ENCODE assay signal across 1 cellular context in the genomic region with DNA sequence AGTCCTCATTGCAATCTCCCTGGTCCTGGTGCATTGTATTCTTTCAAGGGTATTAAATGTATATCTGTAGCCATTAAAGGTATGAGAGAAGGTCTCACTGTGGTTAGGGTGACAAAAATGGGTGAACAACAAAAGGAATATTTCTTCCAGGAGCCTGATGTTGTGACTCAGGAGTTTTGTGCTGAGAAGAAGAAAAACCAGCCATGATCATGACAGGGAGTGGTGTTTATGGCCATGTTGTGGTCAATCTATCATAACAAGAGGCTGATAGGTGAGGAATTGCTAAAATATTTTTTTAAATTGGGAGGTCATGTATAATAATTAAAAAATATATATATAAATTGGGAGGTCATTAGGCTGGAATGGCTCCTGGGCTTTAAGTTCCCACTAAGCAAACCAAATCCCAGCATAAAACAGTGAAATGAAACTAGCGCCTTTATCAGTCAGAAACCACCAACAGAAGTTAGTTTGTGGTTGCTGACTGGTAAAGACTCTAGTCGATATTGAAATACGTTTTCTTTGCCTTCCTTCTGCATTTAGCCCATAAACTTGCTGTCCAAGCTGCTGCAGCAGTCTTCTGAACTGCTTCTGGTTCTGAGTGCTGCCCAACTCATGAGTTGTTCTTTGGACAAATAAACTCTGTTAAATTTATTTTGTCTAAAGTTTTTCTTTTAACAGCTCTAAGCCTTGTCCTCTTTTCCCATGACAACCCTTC.
TF ChIP-seq lines count a peak whose summit lies in the region.

No MANE protein-coding gene starts in this region.

TF ChIP-seq in GM23338, 12 proteins besides CTCF, POLR2A, EP300 and RAD21 (continued from another document):
- TF ChIP-seq, protein P1, sequence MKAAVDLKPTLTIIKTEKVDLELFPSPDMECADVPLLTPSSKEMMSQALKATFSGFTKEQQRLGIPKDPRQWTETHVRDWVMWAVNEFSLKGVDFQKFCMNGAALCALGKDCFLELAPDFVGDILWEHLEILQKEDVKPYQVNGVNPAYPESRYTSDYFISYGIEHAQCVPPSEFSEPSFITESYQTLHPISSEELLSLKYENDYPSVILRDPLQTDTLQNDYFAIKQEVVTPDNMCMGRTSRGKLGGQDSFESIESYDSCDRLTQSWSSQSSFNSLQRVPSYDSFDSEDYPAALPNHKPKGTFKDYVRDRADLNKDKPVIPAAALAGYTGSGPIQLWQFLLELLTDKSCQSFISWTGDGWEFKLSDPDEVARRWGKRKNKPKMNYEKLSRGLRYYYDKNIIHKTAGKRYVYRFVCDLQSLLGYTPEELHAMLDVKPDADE (IDR thresholded peaks at IDR 0.05) = no peak
- TF ChIP-seq, protein P2, sequence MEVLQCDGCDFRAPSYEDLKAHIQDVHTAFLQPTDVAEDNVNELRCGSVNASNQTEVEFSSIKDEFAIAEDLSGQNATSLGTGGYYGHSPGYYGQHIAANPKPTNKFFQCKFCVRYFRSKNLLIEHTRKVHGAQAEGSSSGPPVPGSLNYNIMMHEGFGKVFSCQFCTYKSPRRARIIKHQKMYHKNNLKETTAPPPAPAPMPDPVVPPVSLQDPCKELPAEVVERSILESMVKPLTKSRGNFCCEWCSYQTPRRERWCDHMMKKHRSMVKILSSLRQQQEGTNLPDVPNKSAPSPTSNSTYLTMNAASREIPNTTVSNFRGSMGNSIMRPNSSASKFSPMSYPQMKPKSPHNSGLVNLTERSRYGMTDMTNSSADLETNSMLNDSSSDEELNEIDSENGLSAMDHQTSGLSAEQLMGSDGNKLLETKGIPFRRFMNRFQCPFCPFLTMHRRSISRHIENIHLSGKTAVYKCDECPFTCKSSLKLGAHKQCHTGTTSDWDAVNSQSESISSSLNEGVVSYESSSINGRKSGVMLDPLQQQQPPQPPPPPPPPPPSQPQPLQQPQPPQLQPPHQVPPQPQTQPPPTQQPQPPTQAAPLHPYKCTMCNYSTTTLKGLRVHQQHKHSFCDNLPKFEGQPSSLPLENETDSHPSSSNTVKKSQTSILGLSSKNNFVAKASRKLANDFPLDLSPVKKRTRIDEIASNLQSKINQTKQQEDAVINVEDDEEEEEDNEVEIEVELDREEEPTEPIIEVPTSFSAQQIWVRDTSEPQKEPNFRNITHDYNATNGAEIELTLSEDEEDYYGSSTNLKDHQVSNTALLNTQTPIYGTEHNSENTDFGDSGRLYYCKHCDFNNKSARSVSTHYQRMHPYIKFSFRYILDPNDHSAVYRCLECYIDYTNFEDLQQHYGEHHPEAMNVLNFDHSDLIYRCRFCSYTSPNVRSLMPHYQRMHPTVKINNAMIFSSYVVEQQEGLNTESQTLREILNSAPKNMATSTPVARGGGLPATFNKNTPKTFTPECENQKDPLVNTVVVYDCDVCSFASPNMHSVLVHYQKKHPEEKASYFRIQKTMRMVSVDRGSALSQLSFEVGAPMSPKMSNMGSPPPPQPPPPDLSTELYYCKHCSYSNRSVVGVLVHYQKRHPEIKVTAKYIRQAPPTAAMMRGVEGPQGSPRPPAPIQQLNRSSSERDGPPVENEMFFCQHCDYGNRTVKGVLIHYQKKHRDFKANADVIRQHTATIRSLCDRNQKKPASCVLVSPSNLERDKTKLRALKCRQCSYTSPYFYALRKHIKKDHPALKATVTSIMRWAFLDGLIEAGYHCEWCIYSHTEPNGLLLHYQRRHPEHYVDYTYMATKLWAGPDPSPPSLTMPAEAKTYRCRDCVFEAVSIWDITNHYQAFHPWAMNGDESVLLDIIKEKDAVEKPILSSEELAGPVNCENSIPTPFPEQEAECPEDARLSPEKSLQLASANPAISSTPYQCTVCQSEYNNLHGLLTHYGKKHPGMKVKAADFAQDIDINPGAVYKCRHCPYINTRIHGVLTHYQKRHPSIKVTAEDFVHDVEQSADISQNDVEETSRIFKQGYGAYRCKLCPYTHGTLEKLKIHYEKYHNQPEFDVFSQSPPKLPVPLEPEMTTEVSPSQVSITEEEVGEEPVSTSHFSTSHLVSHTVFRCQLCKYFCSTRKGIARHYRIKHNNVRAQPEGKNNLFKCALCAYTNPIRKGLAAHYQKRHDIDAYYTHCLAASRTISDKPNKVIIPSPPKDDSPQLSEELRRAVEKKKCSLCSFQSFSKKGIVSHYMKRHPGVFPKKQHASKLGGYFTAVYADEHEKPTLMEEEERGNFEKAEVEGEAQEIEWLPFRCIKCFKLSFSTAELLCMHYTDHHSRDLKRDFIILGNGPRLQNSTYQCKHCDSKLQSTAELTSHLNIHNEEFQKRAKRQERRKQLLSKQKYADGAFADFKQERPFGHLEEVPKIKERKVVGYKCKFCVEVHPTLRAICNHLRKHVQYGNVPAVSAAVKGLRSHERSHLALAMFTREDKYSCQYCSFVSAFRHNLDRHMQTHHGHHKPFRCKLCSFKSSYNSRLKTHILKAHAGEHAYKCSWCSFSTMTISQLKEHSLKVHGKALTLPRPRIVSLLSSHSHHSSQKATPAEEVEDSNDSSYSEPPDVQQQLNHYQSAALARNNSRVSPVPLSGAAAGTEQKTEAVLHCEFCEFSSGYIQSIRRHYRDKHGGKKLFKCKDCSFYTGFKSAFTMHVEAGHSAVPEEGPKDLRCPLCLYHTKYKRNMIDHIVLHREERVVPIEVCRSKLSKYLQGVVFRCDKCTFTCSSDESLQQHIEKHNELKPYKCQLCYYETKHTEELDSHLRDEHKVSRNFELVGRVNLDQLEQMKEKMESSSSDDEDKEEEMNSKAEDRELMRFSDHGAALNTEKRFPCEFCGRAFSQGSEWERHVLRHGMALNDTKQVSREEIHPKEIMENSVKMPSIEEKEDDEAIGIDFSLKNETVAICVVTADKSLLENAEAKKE (CRISPR knock-in tag; IDR thresholded peaks at IDR 0.05) = no peak
- TF ChIP-seq ZNF114 (CRISPR knock-in tag; IDR thresholded peaks at IDR 0.05) = no peak
